In genomic region chrX:39753296-39753996, GRCh38 we compare ENCODE assay signal across 13 cellular contexts.
DNase-seq lines count a peak whose midpoint lies in the region; ATAC-seq and TF ChIP-seq lines count a peak whose summit lies in the region.
"Had no signal": no experiment of that assay in that cellular context is flagged by ENCODE, and none has a peak within 500 bp of the region (broad histone marks: within the 10 kb centered on the region; RNA-seq: fewer than 3 reads in every experiment).

No MANE protein-coding gene starts in this region.

- no peaks in the 10 kb centered on the region for H3K36me3 Mint-ChIP-seq in brain
- H3K36me3 Mint-ChIP-seq: activated naive CD8-positive, alpha-beta T cell had no signal

- H3K27me3 ChIP-seq in mesenchymal stem cell (ENCODE audit: control insufficient read depth in 1 of 2, insufficient read depth in 1 of 2, low read length in 2 of 2) (peaks cover 0 to 7% of the 10 kb centered on the region in 2 experiments), dorsolateral prefrontal cortex (peaks cover 0 to 44% (median 4%) of the 10 kb centered on the region in 45 donors)

- no peaks in the 10 kb centered on the region for H3K79me1 ChIP-seq in mesenchymal stem cell (replicated peaks; ENCODE audit: low read length, poor library complexity, severe bottlenecking)

- H2AK5ac ChIP-seq in mesenchymal stem cell (ENCODE audit: low read length, severe bottlenecking), result peak overlapping the region; percentile 73

- intact Hi-C loops in dorsolateral prefrontal cortex (cut with DNase I), result loop anchor here in 1 of 2 donors (10.0 kb wide), 1 partner anchor 69 kb away; no protein-coding TSS in a partner anchor

- H2BK5ac ChIP-seq in mesenchymal stem cell (ENCODE audit: low read depth, low read length, poor library complexity, severe bottlenecking), result peak overlapping the region; percentile 66

- H3K9ac ChIP-seq in mesenchymal stem cell (ENCODE audit: low read length), result no peak overlapping the region
- H3K9ac ChIP-seq: parathyroid adenoma had no signal

- peaks cover 3% of the 10 kb centered on the region for H3K9me3 ChIP-seq in mesenchymal stem cell (ENCODE audit: control insufficient read depth, low read length)

- no peak overlapping the region for H2BK15ac ChIP-seq in mesenchymal stem cell (ENCODE audit: low read depth, poor library complexity, severe bottlenecking)

- no peak for ATAC-seq in GM18502 (IDR thresholded peaks at IDR 0.05; ENCODE audit: poor library complexity, unreplicated experiment)

- in situ Hi-C loops in KBM-7 (cut with MboI; ENCODE audit: low pct_unique_long_range_greater_than_20kb, low sequenced_read_pairs), result no loop called here

- no peak overlapping the region for H3K4ac ChIP-seq in mesenchymal stem cell (ENCODE audit: low read depth in 1 of 2, low read length in 2 of 2)

- WGBS in mesenchymal stem cell, result 84% methylated on average over 7 of the region's 8 CpGs

- TF ChIP-seq CTCF in C4-2B (conservative IDR thresholded peaks at IDR 0.05) (no peak), brain (conservative IDR thresholded peaks at IDR 0.05) (no peak), dorsolateral prefrontal cortex (IDR thresholded peaks at IDR 0.05 in 54 of 56, conservative IDR thresholded peaks at IDR 0.05 in 2 of 56; ENCODE audit: low read depth in 1 of 56, partially characterized antibody in 56 of 56) (no peak)

- no peak overlapping the region for H3K23ac ChIP-seq in mesenchymal stem cell (ENCODE audit: low read length in 2 of 2)

- no peak overlapping the region for H2AFZ ChIP-seq in mesenchymal stem cell (ENCODE audit: low read depth, low read length)
- H2AFZ ChIP-seq: parathyroid adenoma had no signal

- no peak overlapping the region for H3K14ac ChIP-seq in mesenchymal stem cell (ENCODE audit: low read length in 2 of 2)

- peaks cover 68% of the 10 kb centered on the region for H3K4me1 Mint-ChIP-seq in brain

- H4K91ac ChIP-seq in mesenchymal stem cell (ENCODE audit: low read length), result peak overlapping the region; percentile 80

- DNase-seq in KBM-7 (peak; percentile 33), mesenchymal stem cell (no peak), germinal center (ENCODE audit: low spot score) (no peak), Kasumi-1 (lab: John Stamatoyannopoulos, UW) (no peak), dorsolateral prefrontal cortex (no peak)
- DNase-seq: activated CD4-positive, alpha-beta T cell treated with anti-CD3 and anti-CD28 coated beads, Interleukin-2, amount 50 U/mL, for 1 hour; CD4-positive, alpha-beta T cell; NCI-H1930 had no signal

- H3K4me2 ChIP-seq in mesenchymal stem cell (ENCODE audit: low read length, poor library complexity, severe bottlenecking), result no peak overlapping the region

- peak overlapping the region in 1 of 5 experiments; percentile 0 for H3K4me3 Mint-ChIP-seq in brain
- H3K4me3 Mint-ChIP-seq: activated naive CD8-positive, alpha-beta T cell; CD4-positive, alpha-beta T cell had no signal

- no peaks in the 10 kb centered on the region for H3K36me3 ChIP-seq in mesenchymal stem cell (ENCODE audit: control insufficient read depth in 1 of 2, insufficient read depth in 2 of 2, low read depth in 1 of 2, low read length in 2 of 2)

- no peak overlapping the region for H2BK12ac ChIP-seq in mesenchymal stem cell (ENCODE audit: low read length in 2 of 2)

- H2BK120ac ChIP-seq in mesenchymal stem cell (ENCODE audit: low read depth, low read length), result no peak overlapping the region

- H3K4me3 ChIP-seq in mesenchymal stem cell (ENCODE audit: insufficient read depth in 1 of 2, low read depth in 1 of 2, low read length in 2 of 2) (no peak overlapping the region), dorsolateral prefrontal cortex (no peak overlapping the region)

- peaks cover 14% of the 10 kb centered on the region for H3K27me3 Mint-ChIP-seq in brain
- H3K27me3 Mint-ChIP-seq: activated naive CD8-positive, alpha-beta T cell; CD4-positive, alpha-beta T cell had no signal

- peaks cover 0 to 18% (median 3%) of the 10 kb centered on the region in 5 experiments for H3K9me3 Mint-ChIP-seq in brain
- H3K9me3 Mint-ChIP-seq: CD4-positive, alpha-beta T cell had no signal

- no peak overlapping the region for H4K8ac ChIP-seq in mesenchymal stem cell (ENCODE audit: low read length)

- H3K18ac ChIP-seq in mesenchymal stem cell (ENCODE audit: low read depth in 1 of 2, low read length in 2 of 2), result no peak overlapping the region

- peaks cover 27% of the 10 kb centered on the region for H3K4me1 ChIP-seq in mesenchymal stem cell (ENCODE audit: control insufficient read depth, insufficient read depth, low read depth, low read length)
- H3K4me1 ChIP-seq: parathyroid adenoma had no signal

- H3K27ac Mint-ChIP-seq in brain, result peak overlapping the region; percentile 2 to 74 (median 56)
- H3K27ac Mint-ChIP-seq: activated naive CD8-positive, alpha-beta T cell; CD4-positive, alpha-beta T cell had no signal

- H3K27ac ChIP-seq in C4-2B, result peak overlapping the region; percentile 16; the same call in 1 of the 2 replicates
- peak overlapping the region; percentile 35 for H3K27ac ChIP-seq in mesenchymal stem cell (ENCODE audit: low read length, poor library complexity, severe bottlenecking)
- no peak overlapping the region for H3K27ac ChIP-seq in dorsolateral prefrontal cortex
- H3K27ac ChIP-seq: parathyroid adenoma had no signal

Comparison
In these comparisons a context has a peak if more than half of its experiments do, and no peak if none do; other contexts are left out.
1. H3K27ac ChIP-seq: peak in C4-2B (single experiment) and mesenchymal stem cell (single experiment); none in dorsolateral prefrontal cortex (0 of 59).